10 cellular contexts compared by ENCODE assay signal in genomic region chr1:225936081-225936480, GRCh38. TPM values are rescaled to one million over a fixed set of nuclear protein-coding genes. Genes with fewer than 3 reads are reported as not detected.
"Had no signal": no experiment of that assay in that cellular context is flagged by ENCODE, and none has a peak within 500 bp of the region (broad histone marks: within the 10 kb centered on the region; RNA-seq: fewer than 3 reads in every experiment).

No MANE protein-coding gene starts in this region.

RNA-seq across cellular contexts. Expression of gene LEFTY2, which starts 4.9 kb away (rescaled TPM):
- total RNA-seq: activated CD4-positive, alpha-beta T cell treated with anti-CD3 and anti-CD28 coated beads for 36 hours; activated CD8-positive, alpha-beta memory T cell treated with anti-CD3 and anti-CD28 coated beads, Interleukin-2, amount 10 ng/mL, durations not matched to agents 7 days and 5 days; activated CD8-positive, alpha-beta T cell treated with anti-CD3 and anti-CD28 coated beads, Interleukin-2, amount 10 ng/mL, durations not matched to agents 7 days and 5 days; activated T-helper 2 cell treated with anti-CD3 and anti-CD28 coated beads, Interferon-gamma antibody, Interleukin-2, Interleukin-4, amounts not matched to agents 10 μg/mL and 5 μg/mL and 100 μg/mL, durations not matched to agents 14 hours and 24 hours and 36 hours; epithelial cell of proximal tubule; kidney epithelial cell; left lobe of liver; natural killer cell; tibial nerve had no signal
- polyA plus RNA-seq: immature natural killer cell had no signal

RNA-seq across cellular contexts. Expression of gene LEFTY1, which starts 47.1 kb away (rescaled TPM):
- total RNA-seq: activated CD4-positive, alpha-beta T cell treated with anti-CD3 and anti-CD28 coated beads for 36 hours; activated CD8-positive, alpha-beta memory T cell treated with anti-CD3 and anti-CD28 coated beads, Interleukin-2, amount 10 ng/mL, durations not matched to agents 7 days and 5 days; activated CD8-positive, alpha-beta T cell treated with anti-CD3 and anti-CD28 coated beads, Interleukin-2, amount 10 ng/mL, durations not matched to agents 7 days and 5 days; activated T-helper 2 cell treated with anti-CD3 and anti-CD28 coated beads, Interferon-gamma antibody, Interleukin-2, Interleukin-4, amounts not matched to agents 10 μg/mL and 5 μg/mL and 100 μg/mL, durations not matched to agents 14 hours and 24 hours and 36 hours; epithelial cell of proximal tubule; kidney epithelial cell; natural killer cell had no signal
- polyA plus RNA-seq: immature natural killer cell had no signal
